In the genomic region with DNA sequence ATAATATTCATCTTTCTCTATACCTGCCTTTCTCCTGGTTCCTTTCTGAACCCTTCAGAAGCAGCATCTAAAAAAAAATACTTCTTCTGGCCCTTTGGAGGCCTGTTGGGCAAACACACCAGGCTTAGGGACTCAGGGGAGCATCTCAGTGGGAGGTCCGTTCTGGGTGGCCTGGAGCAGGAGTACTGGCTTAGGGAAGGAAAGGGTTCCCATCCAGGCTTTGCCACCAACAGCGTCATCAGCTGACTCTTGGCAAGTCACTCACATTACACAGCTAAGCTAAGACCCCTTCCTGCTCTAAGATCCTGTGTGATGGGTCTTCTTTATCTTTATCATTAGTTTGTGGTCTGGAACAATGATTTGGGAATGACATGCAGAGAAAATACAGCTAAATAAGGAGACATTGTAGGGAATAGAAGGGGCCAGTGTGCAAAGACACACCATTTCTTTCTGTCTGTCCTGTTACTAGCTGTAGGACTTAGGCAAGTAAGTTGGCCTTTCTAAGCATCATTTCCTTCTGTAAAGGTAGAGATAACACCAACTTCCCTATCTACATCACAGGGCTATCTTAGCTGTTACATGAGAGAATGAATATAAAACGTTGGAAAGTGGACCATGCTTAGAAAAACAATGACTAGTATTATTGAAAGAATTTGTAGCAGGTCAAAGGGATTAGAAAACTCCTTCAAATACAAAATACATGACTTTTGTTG, we compare ENCODE assay signal across 11 cellular contexts. TPM values are rescaled to one million over a fixed set of nuclear protein-coding genes. Genes with fewer than 3 reads are reported as not detected.
"Had no signal": no experiment of that assay in that cellular context is flagged by ENCODE, and none has a peak within 500 bp of the region (broad histone marks: within the 10 kb centered on the region; RNA-seq: fewer than 3 reads in every experiment).

No MANE protein-coding gene starts in this region.

- H3K9me3 Mint-ChIP-seq: activated CD4-positive, alpha-beta memory T cell treated with anti-CD3 and anti-CD28 coated beads, Interleukin-2, amount 10 ng/mL, durations not matched to agents 7 days and 5 days; activated naive CD4-positive, alpha-beta T cell treated with anti-CD3 and anti-CD28 coated beads for 36 hours had no signal

- H3K4me3 ChIP-seq: cardiac muscle cell, heart left ventricle had no signal

- DNase-seq: activated CD4-positive, alpha-beta memory T cell treated with anti-CD3 and anti-CD28 coated beads, Interleukin-2, amount 10 ng/mL, durations not matched to agents 7 days and 5 days; activated CD8-positive, alpha-beta memory T cell treated with anti-CD3 and anti-CD28 coated beads, Interleukin-2, amount 50 U/mL, for 48 hours; activated naive CD4-positive, alpha-beta T cell treated with anti-CD3 and anti-CD28 coated beads for 36 hours; left colon; stimulated activated CD4-positive, alpha-beta T cell treated with anti-CD3 and anti-CD28 coated beads, Interleukin-2, amount 100 ng/mL, for 48 hours; stimulated activated CD8-positive, alpha-beta memory T cell treated with anti-CD3 and anti-CD28 coated beads, Interleukin-4, amount 100 ng/mL, for 48 hours; stimulated activated naive CD8-positive, alpha-beta T cell treated with anti-CD3 and anti-CD28 coated beads, Interleukin-15, Interleukin-2, amounts not matched to agents 100 U/mL and 50 U/mL, for 24 hours; T-helper 2 cell had no signal

- H3K27ac Mint-ChIP-seq: activated CD4-positive, alpha-beta memory T cell treated with anti-CD3 and anti-CD28 coated beads, Interleukin-2, amount 10 ng/mL, durations not matched to agents 7 days and 5 days; activated naive CD4-positive, alpha-beta T cell treated with anti-CD3 and anti-CD28 coated beads for 36 hours had no signal

- H3K4me3 Mint-ChIP-seq: activated CD4-positive, alpha-beta memory T cell treated with anti-CD3 and anti-CD28 coated beads, Interleukin-2, amount 10 ng/mL, durations not matched to agents 7 days and 5 days; activated naive CD4-positive, alpha-beta T cell treated with anti-CD3 and anti-CD28 coated beads for 36 hours had no signal

- H3K27me3 ChIP-seq: cardiac muscle cell, heart left ventricle had no signal

- H3K27me3 Mint-ChIP-seq: activated CD4-positive, alpha-beta memory T cell treated with anti-CD3 and anti-CD28 coated beads, Interleukin-2, amount 10 ng/mL, durations not matched to agents 7 days and 5 days had no signal

- H3K36me3 ChIP-seq: cardiac muscle cell had no signal

- ATAC-seq: heart left ventricle; left colon; stimulated activated naive CD8-positive, alpha-beta T cell treated with anti-CD3 and anti-CD28 coated beads, Interleukin-15, Interleukin-2, amounts not matched to agents 100 U/mL and 50 U/mL, for 24 hours had no signal

- H3K4me1 Mint-ChIP-seq: activated CD4-positive, alpha-beta memory T cell treated with anti-CD3 and anti-CD28 coated beads, Interleukin-2, amount 10 ng/mL, durations not matched to agents 7 days and 5 days had no signal

- H3K9me3 ChIP-seq: heart left ventricle had no signal

- H3K27ac ChIP-seq: cardiac muscle cell, heart left ventricle had no signal

RNA-seq across cellular contexts. Expression of gene TMEM100, which starts 38.1 kb away (rescaled TPM):
- total RNA-seq: activated CD4-positive, alpha-beta memory T cell treated with anti-CD3 and anti-CD28 coated beads, Interleukin-2, amount 10 ng/mL, durations not matched to agents 7 days and 5 days; activated naive CD4-positive, alpha-beta T cell treated with anti-CD3 and anti-CD28 coated beads for 36 hours had no signal
- polyA plus RNA-seq: cardiac muscle cell, neural cell had no signal
